Comparison of ENCODE assay signal across 1 cellular context in the genomic region with DNA sequence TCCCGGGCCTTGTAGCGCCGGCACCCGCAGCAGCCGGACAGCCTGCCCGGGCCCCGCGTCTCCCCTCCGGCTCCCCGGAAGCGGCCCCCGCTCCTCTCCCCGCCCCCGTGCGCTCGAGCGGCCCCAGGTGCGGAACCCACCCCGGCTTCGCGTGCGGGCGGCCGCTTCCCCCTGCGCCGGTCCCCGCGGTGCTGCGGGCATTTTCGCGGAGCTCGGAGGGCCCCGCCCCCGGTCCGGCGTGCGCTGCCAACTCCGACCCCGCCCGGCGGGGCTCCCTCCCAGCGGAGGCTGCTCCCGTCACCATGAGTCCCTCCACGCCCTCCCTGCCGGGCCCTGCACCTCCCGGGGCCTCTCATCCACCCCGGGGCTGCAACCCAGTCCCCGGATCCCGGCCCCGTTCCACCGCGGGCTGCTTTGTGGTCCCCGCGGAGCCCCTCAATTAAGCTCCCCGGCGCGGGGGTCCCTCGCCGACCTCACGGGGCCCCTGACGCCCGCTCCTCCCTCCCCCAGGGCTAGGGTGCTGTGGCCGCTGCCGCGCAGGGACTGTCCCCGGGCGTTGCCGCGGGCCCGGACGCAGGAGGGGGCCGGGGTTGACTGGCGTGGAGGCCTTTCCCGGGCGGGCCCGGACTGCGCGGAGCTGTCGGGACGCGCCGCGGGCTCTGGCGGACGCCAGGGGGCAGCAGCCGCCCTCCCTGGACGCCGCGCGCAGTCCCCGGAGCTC.
TF ChIP-seq lines count a peak whose summit lies in the region.

No MANE protein-coding gene starts in this region.

TF ChIP-seq in K562, 482 proteins besides CTCF, POLR2A, EP300 and RAD21 (continued from another document):
- TF ChIP-seq CCNT2 (IDR thresholded peaks at IDR 0.05; ENCODE audit: borderline replicate concordance, extremely low read depth, insufficient read length, low read depth, low read length): peak; percentile 58
- 0 out of 2 replicates have a peak, but pooled peaks have one; percentile 9 for TF ChIP-seq ZNF134 (CRISPR knock-in tag; conservative IDR thresholded peaks at IDR 0.05)
- peak; percentile 64; the same call in 1 of the 2 replicates for TF ChIP-seq ILF3 (IDR thresholded peaks at IDR 0.05; ENCODE audit: borderline replicate concordance)
- TF ChIP-seq RBM22 (IDR thresholded peaks at IDR 0.05; ENCODE audit: low read depth, low read length, poor library complexity, severe bottlenecking): peak; percentile 71
- TF ChIP-seq, protein P1, sequence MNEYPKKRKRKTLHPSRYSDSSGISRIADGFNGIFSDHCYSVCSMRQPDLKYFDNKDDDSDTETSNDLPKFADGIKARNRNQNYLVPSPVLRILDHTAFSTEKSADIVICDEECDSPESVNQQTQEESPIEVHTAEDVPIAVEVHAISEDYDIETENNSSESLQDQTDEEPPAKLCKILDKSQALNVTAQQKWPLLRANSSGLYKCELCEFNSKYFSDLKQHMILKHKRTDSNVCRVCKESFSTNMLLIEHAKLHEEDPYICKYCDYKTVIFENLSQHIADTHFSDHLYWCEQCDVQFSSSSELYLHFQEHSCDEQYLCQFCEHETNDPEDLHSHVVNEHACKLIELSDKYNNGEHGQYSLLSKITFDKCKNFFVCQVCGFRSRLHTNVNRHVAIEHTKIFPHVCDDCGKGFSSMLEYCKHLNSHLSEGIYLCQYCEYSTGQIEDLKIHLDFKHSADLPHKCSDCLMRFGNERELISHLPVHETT (CRISPR knock-in tag; conservative IDR thresholded peaks at IDR 0.05 in 1 of 2, IDR thresholded peaks at IDR 0.05 in 1 of 2): peak in 1 of 2 experiments; percentile 67; a peak in 1 of 4 replicates
- peak; percentile 92; the same call in 1 of the 2 replicates for TF ChIP-seq MTA3 (IDR thresholded peaks at IDR 0.05; ENCODE audit: borderline replicate concordance)
- TF ChIP-seq ZFX (CRISPR knock-in tag; IDR thresholded peaks at IDR 0.05): peak; percentile 93
- TF ChIP-seq, protein P2, sequence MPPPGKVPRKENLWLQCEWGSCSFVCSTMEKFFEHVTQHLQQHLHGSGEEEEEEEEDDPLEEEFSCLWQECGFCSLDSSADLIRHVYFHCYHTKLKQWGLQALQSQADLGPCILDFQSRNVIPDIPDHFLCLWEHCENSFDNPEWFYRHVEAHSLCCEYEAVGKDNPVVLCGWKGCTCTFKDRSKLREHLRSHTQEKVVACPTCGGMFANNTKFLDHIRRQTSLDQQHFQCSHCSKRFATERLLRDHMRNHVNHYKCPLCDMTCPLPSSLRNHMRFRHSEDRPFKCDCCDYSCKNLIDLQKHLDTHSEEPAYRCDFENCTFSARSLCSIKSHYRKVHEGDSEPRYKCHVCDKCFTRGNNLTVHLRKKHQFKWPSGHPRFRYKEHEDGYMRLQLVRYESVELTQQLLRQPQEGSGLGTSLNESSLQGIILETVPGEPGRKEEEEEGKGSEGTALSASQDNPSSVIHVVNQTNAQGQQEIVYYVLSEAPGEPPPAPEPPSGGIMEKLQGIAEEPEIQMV (tag; conservative IDR thresholded peaks at IDR 0.05; ENCODE audit: low read depth): peak; percentile 70; the same call in 1 of the 2 replicates
- TF ChIP-seq ADNP (tag; IDR thresholded peaks at IDR 0.05): no peak
- TF ChIP-seq, protein P3, sequence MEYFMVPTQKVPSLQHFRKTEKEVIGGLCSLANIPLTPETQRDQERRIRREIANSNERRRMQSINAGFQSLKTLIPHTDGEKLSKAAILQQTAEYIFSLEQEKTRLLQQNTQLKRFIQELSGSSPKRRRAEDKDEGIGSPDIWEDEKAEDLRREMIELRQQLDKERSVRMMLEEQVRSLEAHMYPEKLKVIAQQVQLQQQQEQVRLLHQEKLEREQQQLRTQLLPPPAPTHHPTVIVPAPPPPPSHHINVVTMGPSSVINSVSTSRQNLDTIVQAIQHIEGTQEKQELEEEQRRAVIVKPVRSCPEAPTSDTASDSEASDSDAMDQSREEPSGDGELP (CRISPR knock-in tag; IDR thresholded peaks at IDR 0.05; ENCODE audit: borderline replicate concordance): 0 out of 2 replicates have a peak, but pooled peaks have one; percentile 49
- TF ChIP-seq C11orf30 (IDR thresholded peaks at IDR 0.05; ENCODE audit: low read depth): no peak
- peak; percentile 25 for TF ChIP-seq MYC (IDR thresholded peaks at IDR 0.05; ENCODE audit: low read depth, low read length)
- TF ChIP-seq MYC (CRISPR knock-in tag; IDR thresholded peaks at IDR 0.05; ENCODE audit: borderline replicate concordance, low read depth): no peak
- TF ChIP-seq RFX7 (CRISPR knock-in tag; IDR thresholded peaks at IDR 0.05): no peak
- TF ChIP-seq ZC3H4 (CRISPR knock-in tag; IDR thresholded peaks at IDR 0.05; ENCODE audit: borderline replicate concordance): peak; percentile 83; the same call in 1 of the 2 replicates
- TF ChIP-seq ZNF354B (CRISPR knock-in tag; IDR thresholded peaks at IDR 0.05): no peak
- no peak for TF ChIP-seq KAT2B (IDR thresholded peaks at IDR 0.05; ENCODE audit: low read depth, low read length)
- TF ChIP-seq ETV1 (tag; conservative IDR thresholded peaks at IDR 0.05; ENCODE audit: low read depth): 0 out of 2 replicates have a peak, but pooled peaks have one; percentile 6
- TF ChIP-seq, protein P4, sequence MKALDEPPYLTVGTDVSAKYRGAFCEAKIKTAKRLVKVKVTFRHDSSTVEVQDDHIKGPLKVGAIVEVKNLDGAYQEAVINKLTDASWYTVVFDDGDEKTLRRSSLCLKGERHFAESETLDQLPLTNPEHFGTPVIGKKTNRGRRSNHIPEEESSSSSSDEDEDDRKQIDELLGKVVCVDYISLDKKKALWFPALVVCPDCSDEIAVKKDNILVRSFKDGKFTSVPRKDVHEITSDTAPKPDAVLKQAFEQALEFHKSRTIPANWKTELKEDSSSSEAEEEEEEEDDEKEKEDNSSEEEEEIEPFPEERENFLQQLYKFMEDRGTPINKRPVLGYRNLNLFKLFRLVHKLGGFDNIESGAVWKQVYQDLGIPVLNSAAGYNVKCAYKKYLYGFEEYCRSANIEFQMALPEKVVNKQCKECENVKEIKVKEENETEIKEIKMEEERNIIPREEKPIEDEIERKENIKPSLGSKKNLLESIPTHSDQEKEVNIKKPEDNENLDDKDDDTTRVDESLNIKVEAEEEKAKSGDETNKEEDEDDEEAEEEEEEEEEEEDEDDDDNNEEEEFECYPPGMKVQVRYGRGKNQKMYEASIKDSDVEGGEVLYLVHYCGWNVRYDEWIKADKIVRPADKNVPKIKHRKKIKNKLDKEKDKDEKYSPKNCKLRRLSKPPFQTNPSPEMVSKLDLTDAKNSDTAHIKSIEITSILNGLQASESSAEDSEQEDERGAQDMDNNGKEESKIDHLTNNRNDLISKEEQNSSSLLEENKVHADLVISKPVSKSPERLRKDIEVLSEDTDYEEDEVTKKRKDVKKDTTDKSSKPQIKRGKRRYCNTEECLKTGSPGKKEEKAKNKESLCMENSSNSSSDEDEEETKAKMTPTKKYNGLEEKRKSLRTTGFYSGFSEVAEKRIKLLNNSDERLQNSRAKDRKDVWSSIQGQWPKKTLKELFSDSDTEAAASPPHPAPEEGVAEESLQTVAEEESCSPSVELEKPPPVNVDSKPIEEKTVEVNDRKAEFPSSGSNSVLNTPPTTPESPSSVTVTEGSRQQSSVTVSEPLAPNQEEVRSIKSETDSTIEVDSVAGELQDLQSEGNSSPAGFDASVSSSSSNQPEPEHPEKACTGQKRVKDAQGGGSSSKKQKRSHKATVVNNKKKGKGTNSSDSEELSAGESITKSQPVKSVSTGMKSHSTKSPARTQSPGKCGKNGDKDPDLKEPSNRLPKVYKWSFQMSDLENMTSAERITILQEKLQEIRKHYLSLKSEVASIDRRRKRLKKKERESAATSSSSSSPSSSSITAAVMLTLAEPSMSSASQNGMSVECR (CRISPR knock-in tag; IDR thresholded peaks at IDR 0.05): peak; percentile 65
- TF ChIP-seq ZNF766 (CRISPR knock-in tag; conservative IDR thresholded peaks at IDR 0.05): peak; percentile 45
- TF ChIP-seq NCOR1 (IDR thresholded peaks at IDR 0.05): peak; percentile 21; the same call in 1 of the 2 replicates
- TF ChIP-seq NR1H2 (CRISPR knock-in tag; IDR thresholded peaks at IDR 0.05): no peak; the same call in 1 of the 2 replicates
- TF ChIP-seq YY1 (IDR thresholded peaks at IDR 0.05; ENCODE audit: borderline replicate concordance in 1 of 3, control insufficient read depth in 1 of 3, extremely low read depth in 1 of 3, insufficient read depth in 3 of 3, insufficient read length in 1 of 3, insufficient replicate concordance in 2 of 3, low read depth in 1 of 3, low read length in 2 of 3): peak in 2 of 3 experiments; percentile 80 to 90
- TF ChIP-seq, protein P5, sequence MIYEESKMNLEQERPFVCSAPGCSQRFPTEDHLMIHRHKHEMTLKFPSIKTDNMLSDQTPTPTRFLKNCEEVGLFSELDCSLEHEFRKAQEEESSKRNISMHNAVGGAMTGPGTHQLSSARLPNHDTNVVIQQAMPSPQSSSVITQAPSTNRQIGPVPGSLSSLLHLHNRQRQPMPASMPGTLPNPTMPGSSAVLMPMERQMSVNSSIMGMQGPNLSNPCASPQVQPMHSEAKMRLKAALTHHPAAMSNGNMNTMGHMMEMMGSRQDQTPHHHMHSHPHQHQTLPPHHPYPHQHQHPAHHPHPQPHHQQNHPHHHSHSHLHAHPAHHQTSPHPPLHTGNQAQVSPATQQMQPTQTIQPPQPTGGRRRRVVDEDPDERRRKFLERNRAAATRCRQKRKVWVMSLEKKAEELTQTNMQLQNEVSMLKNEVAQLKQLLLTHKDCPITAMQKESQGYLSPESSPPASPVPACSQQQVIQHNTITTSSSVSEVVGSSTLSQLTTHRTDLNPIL (CRISPR knock-in tag; IDR thresholded peaks at IDR 0.05): 0 out of 2 replicates have a peak, but pooled peaks have one; percentile 49
- no peak for TF ChIP-seq POLR3A (IDR thresholded peaks at IDR 0.05; ENCODE audit: borderline replicate concordance, extremely low read depth, insufficient read depth, insufficient read length)
- TF ChIP-seq KLF13 (tag; IDR thresholded peaks at IDR 0.05; ENCODE audit: borderline replicate concordance, low read depth): peak; percentile 85
- TF ChIP-seq ESRRA (IDR thresholded peaks at IDR 0.05; ENCODE audit: borderline replicate concordance, low read depth): peak; percentile 65; the same call in 1 of the 2 replicates
